In genomic region chr9:75907863-75908262, GRCh38 we compare ENCODE assay signal across 20 cellular contexts. TPM values are rescaled to one million over a fixed set of nuclear protein-coding genes. Genes with fewer than 3 reads are reported as not detected.
DNase-seq lines count a peak whose midpoint lies in the region; ATAC-seq and TF ChIP-seq lines count a peak whose summit lies in the region.
"Had no signal": no experiment of that assay in that cellular context is flagged by ENCODE, and none has a peak within 500 bp of the region (broad histone marks: within the 10 kb centered on the region; RNA-seq: fewer than 3 reads in every experiment).

No MANE protein-coding gene starts in this region.

- no peak for TF ChIP-seq POLR2A in uterus (IDR thresholded peaks at IDR 0.05)

- no peak for TF ChIP-seq CTCF in Calu3 (IDR thresholded peaks at IDR 0.05; ENCODE audit: unreplicated experiment)
- no peak for TF ChIP-seq CTCF in brain microvascular endothelial cell (IDR thresholded peaks at IDR 0.05; ENCODE audit: low read depth, low read length, missing control alignments)
- TF ChIP-seq CTCF in uterus (IDR thresholded peaks at IDR 0.05) = no peak

- H3K36me3 ChIP-seq in brain microvascular endothelial cell (replicated peaks) = no peaks in the 10 kb centered on the region
- no peaks in the 10 kb centered on the region for H3K36me3 ChIP-seq in mesodermal cell (ENCODE audit: control insufficient read depth, insufficient read depth, low read length)
- H3K36me3 ChIP-seq in uterus = no peaks in the 10 kb centered on the region
- H3K36me3 ChIP-seq in mesendoderm (ENCODE audit: control insufficient read depth, insufficient read depth, low read length) = no peaks in the 10 kb centered on the region
- H3K36me3 ChIP-seq: MG63 had no signal

- no peak overlapping the region for H2BK15ac ChIP-seq in mesendoderm (replicated peaks; ENCODE audit: low read depth)

- no peak overlapping the region for H2BK120ac ChIP-seq in mesendoderm (ENCODE audit: low read depth, low read length)

- no peaks in the 10 kb centered on the region for H3K9me3 Mint-ChIP-seq in Calu3 (ENCODE audit: low read depth, unreplicated experiment)
- H3K9me3 Mint-ChIP-seq: CD4-positive, alpha-beta T cell had no signal

- H4K8ac ChIP-seq in mesendoderm (ENCODE audit: low read depth, low read length) = no peak overlapping the region

- no peaks in the 10 kb centered on the region for H3K36me3 Mint-ChIP-seq in Calu3 (ENCODE audit: insufficient read depth, unreplicated experiment)

- no peak overlapping the region for H3K4me2 ChIP-seq in mesendoderm (ENCODE audit: low read length)

- H3K23ac ChIP-seq in mesendoderm (ENCODE audit: low read length) = no peak overlapping the region

- peak overlapping the region; percentile 91 for H3K27ac Mint-ChIP-seq in Calu3 (ENCODE audit: unreplicated experiment)
- H3K27ac Mint-ChIP-seq: CD4-positive, alpha-beta T cell; IgD-negative memory B cell had no signal

- H3K27me3 ChIP-seq in brain microvascular endothelial cell (replicated peaks) = no peaks in the 10 kb centered on the region
- H3K27me3 ChIP-seq in uterus = no peaks in the 10 kb centered on the region
- no peaks in the 10 kb centered on the region for H3K27me3 ChIP-seq in mesendoderm (ENCODE audit: insufficient read depth, low read length, poor library complexity)
- H3K27me3 ChIP-seq: MG63 had no signal

- peak overlapping the region; percentile 37 for H3K4me3 Mint-ChIP-seq in Calu3 (ENCODE audit: low read depth, unreplicated experiment)
- H3K4me3 Mint-ChIP-seq: CD4-positive, alpha-beta T cell; IgD-negative memory B cell had no signal

- intact Hi-C loops in Calu3 (cut with micrococcal nuclease; ENCODE audit: unreplicated experiment) = no loop called here
- intact Hi-C loops in uterus (cut with DNase I; ENCODE audit: low total_unique reads) = no loop called here

- CTCF ChIA-PET in Calu3 (lab: Charles Lee) = no interaction called here

- BruUV-seq in Calu3 (replicated peaks; lab: Mats Ljungman, UMichigan) = no TSS peak

- no peak overlapping the region for H3K4ac ChIP-seq in mesendoderm (ENCODE audit: low read depth, low read length)

- H3K9me3 ChIP-seq in mesodermal cell (ENCODE audit: control insufficient read depth, low read length) = no peaks in the 10 kb centered on the region
- no peaks in the 10 kb centered on the region for H3K9me3 ChIP-seq in uterus
- H3K9me3 ChIP-seq: MG63 had no signal

- ATAC-seq in GM19452 (IDR thresholded peaks at IDR 0.05; ENCODE audit: unreplicated experiment) = no peak
- ATAC-seq: PC-3 had no signal

- no peak overlapping the region for H3K56ac ChIP-seq in mesendoderm (ENCODE audit: low read length)

- H3K79me2 ChIP-seq in mesendoderm (ENCODE audit: control insufficient read depth, insufficient read depth, low read length) = no peaks in the 10 kb centered on the region

- no peak overlapping the region for H2AK5ac ChIP-seq in mesendoderm (ENCODE audit: low read length)

- H3K4me1 Mint-ChIP-seq in Calu3 (ENCODE audit: low read depth, unreplicated experiment) = peaks cover 71% of the 10 kb centered on the region
- H3K4me1 Mint-ChIP-seq: IgD-negative memory B cell had no signal

- no peaks in the 10 kb centered on the region for H3K79me1 ChIP-seq in mesendoderm (ENCODE audit: low read length)

- H2BK5ac ChIP-seq in mesendoderm (ENCODE audit: low read length) = no peak overlapping the region

- no peak overlapping the region for H3K18ac ChIP-seq in mesendoderm (ENCODE audit: low read length)

- H3K27ac ChIP-seq in brain microvascular endothelial cell (peak overlapping the region; percentile 28), mesodermal cell (ENCODE audit: low read depth, low read length, severe bottlenecking) (peak overlapping the region; percentile 46), uterus (peak overlapping the region; percentile 28), mesendoderm (ENCODE audit: low read depth, low read length) (no peak overlapping the region)
- H3K27ac ChIP-seq: HL-60, RWPE1 had no signal

- in situ Hi-C loops in brain microvascular endothelial cell (cut with HindIII; ENCODE audit: low pct_ligation_motif_present, low sequenced_read_pairs) = no loop called here

- 93 to 100% methylated on average over 3 of the region's 3 CpGs for WGBS in mesodermal cell (ENCODE audit: insufficient coverage in 2 of 2), 2 experiments
- no CpG with 5 or more reads among the region's 3 CpGs for WGBS in mesendoderm (ENCODE audit: extremely low coverage, insufficient coverage, low lambda C conversion rate)

- DNase-seq in Calu3 (no peak), brain microvascular endothelial cell (no peak), uterus (no peak), mesendoderm (no peak)
- no peak for DNase-seq in activated effector memory CD4-positive, alpha-beta T cell treated with anti-CD3 and anti-CD28 coated beads, Interleukin-2, amount 50 U/mL, for 16 hours
- DNase-seq: CD4-positive, alpha-beta T cell; EL; Karpas-422; MG63; NCI-H1092; NCI-H1436 treated with DMSO at 0.1 percent for 48 hours; NCI-H2029 treated with DMSO at 0.1 percent for 48 hours; NCI-H2171; NCI-H526; PC-3 had no signal

- no peaks in the 10 kb centered on the region for H3K27me3 Mint-ChIP-seq in Calu3 (ENCODE audit: unreplicated experiment)
- H3K27me3 Mint-ChIP-seq: CD4-positive, alpha-beta T cell; IgD-negative memory B cell had no signal

- H3K4me3 ChIP-seq in brain microvascular endothelial cell (ENCODE audit: low read depth, low read length) = no peak overlapping the region
- H3K4me3 ChIP-seq in mesodermal cell (ENCODE audit: extremely low read depth, insufficient read depth, low read length, poor library complexity, severe bottlenecking) = no peak overlapping the region
- H3K4me3 ChIP-seq in uterus = no peak overlapping the region
- H3K4me3 ChIP-seq in mesendoderm (ENCODE audit: low read length) = no peak overlapping the region
- H3K4me3 ChIP-seq: MG63 had no signal

- no peak overlapping the region for H4K5ac ChIP-seq in mesendoderm (ENCODE audit: low read length)

- peaks cover 23% of the 10 kb centered on the region for H3K4me1 ChIP-seq in mesodermal cell (ENCODE audit: control insufficient read depth, insufficient read depth, low read length, poor library complexity, severe bottlenecking)
- no peaks in the 10 kb centered on the region for H3K4me1 ChIP-seq in uterus
- no peaks in the 10 kb centered on the region for H3K4me1 ChIP-seq in mesendoderm (ENCODE audit: control insufficient read depth, low read depth, low read length)

- no peak overlapping the region for H3K9ac ChIP-seq in mesendoderm (ENCODE audit: low read length)

RNA-seq across cellular contexts. Expression of gene PCSK5, which starts 17.4 kb away (rescaled TPM):
- total RNA-seq in Calu3 (2022) (38.4 and 46.6 TPM in 2 replicates), uterus (10 to 100 TPM in 2 of 4 donors, 1 to 10 TPM in 2; 6.5 to 24.3 (median 12.4) TPM)
- 11.6 TPM for polyA plus RNA-seq in mesodermal cell (2013, experiment 1 of 2)
- polyA plus RNA-seq in mesodermal cell (2013, experiment 2 of 2) = 9.9 TPM
- polyA plus RNA-seq in mesendoderm (2013, experiment 1 of 2) = 3.3 TPM
- 3.6 TPM for polyA plus RNA-seq in mesendoderm (2013, experiment 2 of 2)
- total RNA-seq: PC-3 had no signal
